ENCODE assay signal across 18 cellular contexts in genomic region chr4:152316969-152317368, GRCh38.
DNase-seq lines count a peak whose midpoint lies in the region; ATAC-seq and TF ChIP-seq lines count a peak whose summit lies in the region.
"Had no signal": no experiment of that assay in that cellular context is flagged by ENCODE, and none has a peak within 500 bp of the region (broad histone marks: within the 10 kb centered on the region; RNA-seq: fewer than 3 reads in every experiment).

No MANE protein-coding gene starts in this region.

- H3K36me3 ChIP-seq in osteoblast (ENCODE audit: insufficient read depth, low read length) = no peaks in the 10 kb centered on the region
- H3K36me3 ChIP-seq: BE2C had no signal

- no peak for TF ChIP-seq CTCF in astrocyte of the spinal cord (IDR thresholded peaks at IDR 0.05; ENCODE audit: low read depth, low read length)
- TF ChIP-seq CTCF in osteoblast (IDR thresholded peaks at IDR 0.05; ENCODE audit: extremely low read depth, low read depth, low read length) = no peak

- H3K4me3 ChIP-seq in astrocyte of the spinal cord (ENCODE audit: low read depth, low read length) = no peak overlapping the region
- H3K4me3 ChIP-seq in osteoblast (ENCODE audit: insufficient read depth, low read length) = no peak overlapping the region

- no peaks in the 10 kb centered on the region for H3K27me3 ChIP-seq in osteoblast (ENCODE audit: insufficient read depth, low read length)
- H3K27me3 ChIP-seq: BE2C had no signal

- no peak overlapping the region for H3K27ac ChIP-seq in osteoblast (ENCODE audit: low read depth, low read length)

- ATAC-seq in GM21737 (IDR thresholded peaks at IDR 0.05; ENCODE audit: unreplicated experiment) = no peak
- ATAC-seq: activated naive CD4-positive, alpha-beta T cell treated with anti-CD3 and anti-CD28 coated beads, Interleukin-2, amount 50 U/mL, for 72 hours had no signal

- DNase-seq in Caki2 (ENCODE audit: low read depth) (peak; percentile 14), NCI-H1092 treated with DMSO at 0.1 percent for 48 hours (lab: John Stamatoyannopoulos, UW) (peak; percentile 43), astrocyte of the spinal cord (ENCODE audit: low read depth, low spot score) (peak; percentile 54), medulla oblongata (ENCODE audit: extremely low spot score) (peak; percentile 20), NCI-H1930 (lab: John Stamatoyannopoulos, UW) (no peak), SKM-1 (lab: John Stamatoyannopoulos, UW; ENCODE audit: unreplicated experiment) (no peak), osteoblast (ENCODE audit: insufficient read length, low spot score, missing footprints) (no peak)
- DNase-seq: activated CD4-positive, alpha-beta T cell treated with anti-CD3 and anti-CD28 coated beads, Interleukin-2, amount 10 ng/mL, durations not matched to agents 7 days and 5 days; BE2C; central memory CD4-positive, alpha-beta T cell; DMS 273 treated with DMSO at 0.1 percent for 48 hours; glutamatergic neuron; Karpas-422; mammary epithelial cell; NCI-H1694 treated with DMSO at 0.1 percent for 48 hours; retina had no signal

- in situ Hi-C loops in Caki2 (cut with HindIII; ENCODE audit: low pct_unique_long_range_greater_than_20kb, low sequenced_read_pairs) = no loop called here
- in situ Hi-C loops in astrocyte of the spinal cord (cut with HindIII; ENCODE audit: low sequenced_read_pairs) = no loop called here

- no peaks in the 10 kb centered on the region for H4K20me1 ChIP-seq in osteoblast (ENCODE audit: insufficient read depth, low read length)

- H3K4me1 ChIP-seq in osteoblast (ENCODE audit: insufficient read depth, low read length) = no peaks in the 10 kb centered on the region
- H3K4me1 ChIP-seq: BE2C had no signal

- H3K9me3 ChIP-seq in osteoblast (ENCODE audit: low read depth, low read length) = no peaks in the 10 kb centered on the region
- H3K9me3 ChIP-seq: BE2C had no signal

- H3K79me2 ChIP-seq in osteoblast (ENCODE audit: insufficient read depth, low read length) = no peaks in the 10 kb centered on the region

- H2AFZ ChIP-seq in osteoblast (ENCODE audit: low read length) = no peak overlapping the region

- no peak overlapping the region for H3K4me2 ChIP-seq in osteoblast (ENCODE audit: insufficient read depth, low read length)

Comparison
In these comparisons a context has a peak if more than half of its experiments do, and no peak if none do; other contexts are left out.
1. DNase-seq: peak in Caki2 (single experiment), NCI-H1092 treated with DMSO at 0.1 percent for 48 hours (single experiment), astrocyte of the spinal cord (single experiment) and medulla oblongata (single experiment); none in NCI-H1930 (0 of 2), SKM-1 (single experiment) and osteoblast (single experiment).